8 cellular contexts compared by ENCODE assay signal in genomic region chr10:50275650-50276235, GRCh38. TPM values are rescaled to one million over a fixed set of nuclear protein-coding genes. Genes with fewer than 3 reads are reported as not detected.
DNase-seq lines count a peak whose midpoint lies in the region; ATAC-seq and TF ChIP-seq lines count a peak whose summit lies in the region.

No MANE protein-coding gene starts in this region.

- peak; percentile 38 for DNase-seq in A673 (ENCODE audit: low spot score)
- DNase-seq in colonic mucosa: peak; percentile 60
- peak; percentile 51 for DNase-seq in myocyte (ENCODE audit: low read depth)
- DNase-seq in NCI-H1105 treated with DMSO at 0.1 percent for 48 hours (lab: John Stamatoyannopoulos, UW): no peak
- no peak for DNase-seq in NCI-H2107 (lab: John Stamatoyannopoulos, UW)

- intact Hi-C loops in A673 (cut with micrococcal nuclease; ENCODE audit: unreplicated experiment) (no loop called here), colonic mucosa (cut with DNase I) (no loop called here)

- H3K36me3 ChIP-seq in A673 (ENCODE audit: insufficient read depth, low read length, poor library complexity, severe bottlenecking): no peaks in the 10 kb centered on the region
- no peaks in the 10 kb centered on the region for H3K36me3 ChIP-seq in SU-DHL-6 (ENCODE audit: low read length)
- no peaks in the 10 kb centered on the region for H3K36me3 ChIP-seq in colonic mucosa

- no peak overlapping the region for H3K4me2 ChIP-seq in SU-DHL-6 (ENCODE audit: low read depth, low read length, poor library complexity, severe bottlenecking)

- ATAC-seq in HG03066 (IDR thresholded peaks at IDR 0.05; ENCODE audit: low read depth, unreplicated experiment): peak; percentile 63

- POLR2A ChIA-PET in A673 (lab: Charles Lee; ENCODE audit: low non-redundant PET): no interaction called here

- H3K27ac ChIP-seq in A673 (ENCODE audit: low read depth, low read length, poor library complexity, severe bottlenecking) (no peak overlapping the region), SU-DHL-6 (ENCODE audit: low read depth, low read length) (no peak overlapping the region), colonic mucosa (no peak overlapping the region)

- H3K9me3 ChIP-seq in A673 (ENCODE audit: low read depth, low read length, poor library complexity, severe bottlenecking) (no peaks in the 10 kb centered on the region), SU-DHL-6 (ENCODE audit: insufficient read depth, low read length) (no peaks in the 10 kb centered on the region), colonic mucosa (no peaks in the 10 kb centered on the region)

- H3K9me2 ChIP-seq in SU-DHL-6 (replicated peaks; ENCODE audit: insufficient read depth, low read length): no peaks in the 10 kb centered on the region

- H3K4me1 ChIP-seq in A673 (ENCODE audit: insufficient read depth, low read length, poor library complexity, severe bottlenecking) (no peaks in the 10 kb centered on the region), colonic mucosa (no peaks in the 10 kb centered on the region)

- CTCF ChIA-PET in A673 (lab: Charles Lee): interaction anchor here (0.6 kb wide), 1 partner anchor 12 kb away, joined by 3 read pairs; no protein-coding TSS in a partner anchor

- BruUV-seq in A673 (replicated peaks; lab: Mats Ljungman, UMichigan): no TSS peak

- H3K9ac ChIP-seq in SU-DHL-6 (ENCODE audit: low read length): no peak overlapping the region
- H3K9ac ChIP-seq in colonic mucosa (ENCODE audit: low read depth in 2 of 2, low read length in 2 of 2): no peak overlapping the region

- TF ChIP-seq CTCF in A673 (conservative IDR thresholded peaks at IDR 0.05; ENCODE audit: low read depth, low read length) (peak; percentile 73), GM12875 (IDR thresholded peaks at IDR 0.05; ENCODE audit: borderline replicate concordance, insufficient read depth, low read depth, low read length) (peak; percentile 74; the same call in 1 of the 2 replicates), SU-DHL-6 (IDR thresholded peaks at IDR 0.05; ENCODE audit: insufficient read depth, low read length, poor library complexity, severe bottlenecking) (peak; percentile 80), colonic mucosa (IDR thresholded peaks at IDR 0.05) (peak; percentile 63)

- H2AFZ ChIP-seq in SU-DHL-6 (ENCODE audit: low read depth, low read length, severe bottlenecking): no peak overlapping the region

- H3K4me3 ChIP-seq in A673 (ENCODE audit: low read depth, low read length, poor library complexity, severe bottlenecking) (no peak overlapping the region), GM12875 (ENCODE audit: low read depth, low read length) (no peak overlapping the region), SU-DHL-6 (ENCODE audit: insufficient read depth, low read length, poor library complexity, severe bottlenecking) (no peak overlapping the region), colonic mucosa (no peak overlapping the region)

- H4K20me1 ChIP-seq in SU-DHL-6 (ENCODE audit: low read depth, low read length): no peaks in the 10 kb centered on the region

- no peaks in the 10 kb centered on the region for H3K79me2 ChIP-seq in SU-DHL-6 (ENCODE audit: insufficient read depth, low read length)

- H3F3A ChIP-seq in SU-DHL-6 (ENCODE audit: insufficient read depth): no peaks in the 10 kb centered on the region

- H3K27me3 ChIP-seq in A673 (replicated peaks; ENCODE audit: insufficient read depth, low read depth, low read length, poor library complexity) (peaks cover 23% of the 10 kb centered on the region), SU-DHL-6 (ENCODE audit: low read length) (no peaks in the 10 kb centered on the region), colonic mucosa (no peaks in the 10 kb centered on the region)

RNA-seq across cellular contexts. Expression of gene ASAH2, which starts 24.4 kb away (rescaled TPM):
- total RNA-seq in A673 (2021) (5.5 and 6.4 TPM in 2 replicates), colonic mucosa (1 to 10 TPM; 3.9 to 5.0 TPM), myocyte (0.99 and 2.4 TPM in 2 replicates)
- polyA plus RNA-seq in myocyte (2012): 0.45 TPM

Comparison
In these comparisons a context has a peak if more than half of its experiments do, and no peak if none do; other contexts are left out.
1. DNase-seq: peak in A673 (single experiment), colonic mucosa (single experiment) and myocyte (single experiment); none in NCI-H1105 treated with DMSO at 0.1 percent for 48 hours (single experiment) and NCI-H2107 (single experiment).
2. Peak in every context shown above with its lines, with median percentiles within 50 percentile points of each other: CTCF ChIP-seq.